ENCODE assay signal across 2 cellular contexts in genomic region chr3:190079173-190079572, GRCh38. TPM values are rescaled to one million over a fixed set of nuclear protein-coding genes. Genes with fewer than 3 reads are reported as not detected.
"Had no signal": no experiment of that assay in that cellular context is flagged by ENCODE, and none has a peak within 500 bp of the region (broad histone marks: within the 10 kb centered on the region; RNA-seq: fewer than 3 reads in every experiment).

No MANE protein-coding gene starts in this region.

RNA-seq across cellular contexts. Expression of gene P3H2, which starts 41.5 kb away (rescaled TPM):
- total RNA-seq: HepG2 had no signal
- polyA plus RNA-seq: HepG2, IgD-negative memory B cell had no signal
